10 cellular contexts compared by ENCODE assay signal in genomic region chr10:22433875-22434274, GRCh38.
A peak's percentile ranks its signal among the peaks of the same experiment; 100 is the strongest.
DNase-seq lines count a peak whose midpoint lies in the region; ATAC-seq and TF ChIP-seq lines count a peak whose summit lies in the region.
"Had no signal": no experiment of that assay in that cellular context is flagged by ENCODE, and none has a peak within 500 bp of the region (broad histone marks: within the 10 kb centered on the region; RNA-seq: fewer than 3 reads in every experiment).

No MANE protein-coding gene starts in this region.

- in situ Hi-C loops in GM13976 (cut with MboI; ENCODE audit: low sequenced_read_pairs, unreplicated experiment) = loop anchor here (25.0 kb wide), 1 partner anchor 422 kb away; the partner anchor contains the start of gene DNAJC1

- no peak for TF ChIP-seq EP300 in Ishikawa (IDR thresholded peaks at IDR 0.05; ENCODE audit: borderline replicate concordance)

- peak overlapping the region; percentile 86 for H3K27ac ChIP-seq in mesodermal cell (ENCODE audit: low read depth, low read length, severe bottlenecking)
- H3K27ac ChIP-seq: transverse colon had no signal

- no peak for ATAC-seq in GM21360 (IDR thresholded peaks at IDR 0.05; ENCODE audit: unreplicated experiment)
- ATAC-seq in HG03469 (IDR thresholded peaks at IDR 0.05; ENCODE audit: unreplicated experiment) = no peak

- peaks cover 22% of the 10 kb centered on the region for H3K4me1 ChIP-seq in mesodermal cell (ENCODE audit: control insufficient read depth, insufficient read depth, low read length, poor library complexity, severe bottlenecking)

- TF ChIP-seq CTCF in GM13976 (IDR thresholded peaks at IDR 0.05; ENCODE audit: borderline replicate concordance, control extremely low read depth, extremely low read depth, insufficient read depth, missing control alignments) = no peak

- no peak for TF ChIP-seq RAD21 in Ishikawa (IDR thresholded peaks at IDR 0.05; ENCODE audit: low read depth)

- 0 to 29% methylated on average over 1 of the region's 2 CpGs for WGBS in mesodermal cell (ENCODE audit: insufficient coverage in 2 of 2), 2 experiments

- DNase-seq in AG08396 (ENCODE audit: low spot score) = peak; percentile 74
- peak; percentile 64 for DNase-seq in amniotic stem cell (lab: John Stamatoyannopoulos, UW)
- no peak for DNase-seq in GM13976 (ENCODE audit: low spot score)
- no peak for DNase-seq in central memory CD4-positive, alpha-beta T cell
- DNase-seq: hypothalamus, transverse colon had no signal

- no peaks in the 10 kb centered on the region for H3K36me3 ChIP-seq in mesodermal cell (ENCODE audit: control insufficient read depth, insufficient read depth, low read length)
- H3K36me3 ChIP-seq: transverse colon had no signal

- H3K9me3 ChIP-seq in mesodermal cell (ENCODE audit: control insufficient read depth, low read length) = no peaks in the 10 kb centered on the region
- H3K9me3 ChIP-seq: transverse colon had no signal

- no peak overlapping the region for H3K4me3 ChIP-seq in mesodermal cell (ENCODE audit: extremely low read depth, insufficient read depth, low read length, poor library complexity, severe bottlenecking)
- H3K4me3 ChIP-seq: transverse colon had no signal

TF ChIP-seq in Ishikawa, 13 proteins besides CTCF, POLR2A, EP300 and RAD21:
- TF ChIP-seq CREB1 (IDR thresholded peaks at IDR 0.05; ENCODE audit: low read depth) = no peak
- no peak for TF ChIP-seq YY1 (IDR thresholded peaks at IDR 0.05; ENCODE audit: low read depth)
- TF ChIP-seq TEAD4 (IDR thresholded peaks at IDR 0.05) = peak; percentile 87
- no peak for TF ChIP-seq MAX (IDR thresholded peaks at IDR 0.05)
TF ChIP-seq in Ishikawa: peak in this region for 1.

Comparison
In these comparisons a context has a peak if more than half of its experiments do, and no peak if none do; other contexts are left out.
1. DNase-seq: peak in AG08396 (single experiment) and amniotic stem cell (single experiment); none in GM13976 (single experiment) and central memory CD4-positive, alpha-beta T cell (single experiment).